In genomic region chr13:74200081-74200480, GRCh38 we compare ENCODE assay signal across 17 cellular contexts.
"Had no signal": no experiment of that assay in that cellular context is flagged by ENCODE, and none has a peak within 500 bp of the region (broad histone marks: within the 10 kb centered on the region; RNA-seq: fewer than 3 reads in every experiment).

No MANE protein-coding gene starts in this region.

- H3K27ac ChIP-seq: cardiac muscle cell, dorsolateral prefrontal cortex, gastroesophageal sphincter, left ventricle myocardium inferior, prostate gland, right lobe of liver had no signal

- H3K4me1 Mint-ChIP-seq: activated CD4-positive, alpha-beta T cell treated with anti-CD3 and anti-CD28 coated beads, Interleukin-2, amount 10 ng/mL, durations not matched to agents 7 days and 5 days; activated naive CD8-positive, alpha-beta T cell treated with anti-CD3 and anti-CD28 coated beads, Interleukin-2, amount 10 ng/mL, durations not matched to agents 7 days and 5 days; endodermal cell had no signal

- H3K9me3 ChIP-seq: gastroesophageal sphincter, left ventricle myocardium inferior, prostate gland, right lobe of liver had no signal

- H3K4me1 ChIP-seq: left ventricle myocardium inferior, prostate gland, right lobe of liver had no signal

- H3K4me3 ChIP-seq: cardiac muscle cell, dorsolateral prefrontal cortex, gastroesophageal sphincter, left ventricle myocardium inferior, prostate gland, right lobe of liver had no signal

- H3K27me3 ChIP-seq: cardiac muscle cell, gastroesophageal sphincter, right lobe of liver had no signal

- H3K27me3 Mint-ChIP-seq: activated CD4-positive, alpha-beta T cell treated with anti-CD3 and anti-CD28 coated beads, Interleukin-2, amount 10 ng/mL, durations not matched to agents 7 days and 5 days; activated naive CD8-positive, alpha-beta T cell treated with anti-CD3 and anti-CD28 coated beads, Interleukin-2, amount 10 ng/mL, durations not matched to agents 7 days and 5 days; type B pancreatic cell had no signal

- H3K27ac Mint-ChIP-seq: activated CD4-positive, alpha-beta T cell treated with anti-CD3 and anti-CD28 coated beads, Interleukin-2, amount 10 ng/mL, durations not matched to agents 7 days and 5 days; activated naive CD8-positive, alpha-beta T cell treated with anti-CD3 and anti-CD28 coated beads, Interleukin-2, amount 10 ng/mL, durations not matched to agents 7 days and 5 days; activated T-cell treated with anti-CD3 and anti-CD28 coated beads, Interleukin-2, amount 50 U/mL, for 72 hours; endodermal cell; stimulated activated naive CD8-positive, alpha-beta T cell treated with anti-CD3 and anti-CD28 coated beads, Interleukin-15, Interleukin-2, amounts not matched to agents 100 ng/mL and 50 ng/mL, for 24 hours; type B pancreatic cell had no signal

- DNase-seq: activated CD4-positive, alpha-beta T cell treated with anti-CD3 and anti-CD28 coated beads, Interleukin-2, amount 10 ng/mL, durations not matched to agents 7 days and 5 days; activated CD8-positive, alpha-beta memory T cell treated with anti-CD3 and anti-CD28 coated beads, Interleukin-2, amount 50 U/mL, for 48 hours; activated naive CD4-positive, alpha-beta T cell; activated naive CD8-positive, alpha-beta T cell treated with anti-CD3 and anti-CD28 coated beads, Interleukin-2, amount 10 ng/mL, durations not matched to agents 7 days and 5 days; activated T-cell treated with anti-CD3 and anti-CD28 coated beads, Interleukin-2, amount 50 U/mL, for 72 hours; aorta; dorsolateral prefrontal cortex; endodermal cell; erythroblast; islet precursor cell; left ventricle myocardium inferior; right lobe of liver had no signal

- H3K9me3 Mint-ChIP-seq: activated naive CD8-positive, alpha-beta T cell treated with anti-CD3 and anti-CD28 coated beads, Interleukin-2, amount 10 ng/mL, durations not matched to agents 7 days and 5 days; activated T-cell treated with anti-CD3 and anti-CD28 coated beads, Interleukin-2, amount 50 U/mL, for 72 hours; endodermal cell; stimulated activated naive CD8-positive, alpha-beta T cell treated with anti-CD3 and anti-CD28 coated beads, Interleukin-15, Interleukin-2, amounts not matched to agents 100 ng/mL and 50 ng/mL, for 24 hours had no signal

- H3K36me3 ChIP-seq: cardiac muscle cell, gastroesophageal sphincter, left ventricle myocardium inferior, prostate gland, right lobe of liver had no signal

- H3K4me3 Mint-ChIP-seq: activated CD4-positive, alpha-beta T cell treated with anti-CD3 and anti-CD28 coated beads, Interleukin-2, amount 10 ng/mL, durations not matched to agents 7 days and 5 days; activated naive CD8-positive, alpha-beta T cell treated with anti-CD3 and anti-CD28 coated beads, Interleukin-2, amount 10 ng/mL, durations not matched to agents 7 days and 5 days; activated T-cell treated with anti-CD3 and anti-CD28 coated beads, Interleukin-2, amount 50 U/mL, for 72 hours; endodermal cell; stimulated activated naive CD8-positive, alpha-beta T cell treated with anti-CD3 and anti-CD28 coated beads, Interleukin-15, Interleukin-2, amounts not matched to agents 100 ng/mL and 50 ng/mL, for 24 hours; type B pancreatic cell had no signal

- H3K36me3 Mint-ChIP-seq: activated naive CD8-positive, alpha-beta T cell treated with anti-CD3 and anti-CD28 coated beads, Interleukin-2, amount 10 ng/mL, durations not matched to agents 7 days and 5 days; type B pancreatic cell had no signal

- ATAC-seq: activated T-cell treated with anti-CD3 and anti-CD28 coated beads, Interleukin-2, amount 50 U/mL, for 72 hours; gastroesophageal sphincter had no signal
